Comparison of ENCODE assay signal across 1 cellular context in the genomic region with DNA sequence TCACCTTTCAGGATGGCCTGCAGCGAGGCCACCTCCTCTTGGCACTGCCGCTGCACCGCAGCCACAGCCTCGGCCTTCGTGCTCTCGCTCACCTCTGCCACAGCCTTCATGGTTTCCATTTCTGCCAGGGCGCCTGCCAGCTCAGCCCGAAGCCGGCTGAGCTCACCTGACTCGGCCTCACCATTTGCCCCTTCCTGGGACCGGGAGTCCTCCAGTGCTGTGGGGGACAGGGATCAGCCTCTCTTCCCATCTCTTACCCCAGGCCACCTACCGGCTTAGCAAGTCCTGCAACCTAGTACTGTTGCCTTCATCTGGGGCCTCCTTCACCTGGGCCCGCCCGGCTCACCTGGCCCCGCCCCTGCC.
TF ChIP-seq lines count a peak whose summit lies in the region.

No MANE protein-coding gene starts in this region.

TF ChIP-seq in H1, 55 proteins besides CTCF, POLR2A, EP300 and RAD21:
- TF ChIP-seq SP4 (IDR thresholded peaks at IDR 0.05; ENCODE audit: low read length): no peak
- no peak for TF ChIP-seq KDM1A (IDR thresholded peaks at IDR 0.05; ENCODE audit: borderline replicate concordance, low read length)
- 0 out of 2 replicates have a peak, but pooled peaks have one; percentile 44 for TF ChIP-seq RBBP5 (IDR thresholded peaks at IDR 0.05; ENCODE audit: borderline replicate concordance, low read depth, low read length)
- TF ChIP-seq NRF1 (IDR thresholded peaks at IDR 0.05; ENCODE audit: low read depth, low read length): 0 out of 2 replicates have a peak, but pooled peaks have one; percentile 3
- TF ChIP-seq, protein P1, sequence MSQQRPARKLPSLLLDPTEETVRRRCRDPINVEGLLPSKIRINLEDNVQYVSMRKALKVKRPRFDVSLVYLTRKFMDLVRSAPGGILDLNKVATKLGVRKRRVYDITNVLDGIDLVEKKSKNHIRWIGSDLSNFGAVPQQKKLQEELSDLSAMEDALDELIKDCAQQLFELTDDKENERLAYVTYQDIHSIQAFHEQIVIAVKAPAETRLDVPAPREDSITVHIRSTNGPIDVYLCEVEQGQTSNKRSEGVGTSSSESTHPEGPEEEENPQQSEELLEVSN (IDR thresholded peaks at IDR 0.05): no peak; the same call in 1 of the 2 replicates
- TF ChIP-seq SIX5 (IDR thresholded peaks at IDR 0.05; ENCODE audit: low read depth, low read length): no peak
- TF ChIP-seq TAF1 (IDR thresholded peaks at IDR 0.05; ENCODE audit: low read depth, low read length): peak; percentile 60
- TF ChIP-seq KDM4A (IDR thresholded peaks at IDR 0.05; ENCODE audit: low read depth, low read length, severe bottlenecking): peak; percentile 35
- TF ChIP-seq POLR2AphosphoS5 (IDR thresholded peaks at IDR 0.05; ENCODE audit: low read depth, low read length): peak; percentile 68
